18 cellular contexts compared by ENCODE assay signal in genomic region chr6:30747300-30747687, GRCh38. TPM values are rescaled to one million over a fixed set of nuclear protein-coding genes. Genes with fewer than 3 reads are reported as not detected.
DNase-seq lines count a peak whose midpoint lies in the region; ATAC-seq, FAIRE-seq and TF ChIP-seq lines count a peak whose summit lies in the region.
"Had no signal": no experiment of that assay in that cellular context is flagged by ENCODE, and none has a peak within 500 bp of the region (broad histone marks: within the 10 kb centered on the region; RNA-seq: fewer than 3 reads in every experiment).

No MANE protein-coding gene starts in this region.

- no peaks in the 10 kb centered on the region for H3K27me3 ChIP-seq in CD4-positive, alpha-beta memory T cell (ENCODE audit: insufficient read depth, low read length)
- no peaks in the 10 kb centered on the region for H3K27me3 ChIP-seq in PC-3 (ENCODE audit: low read length)
- H3K27me3 ChIP-seq in pancreas, result no peaks in the 10 kb centered on the region
- H3K27me3 ChIP-seq: brain microvascular endothelial cell, left lung, ovary had no signal

- no TSS peak for BruUV-seq in PC-3 (replicated peaks; lab: Mats Ljungman, UMichigan)

- WGBS in pancreas, 2 donors, result 73 to 91% methylated on average over 1 of the region's 1 CpG

- peaks cover 64% of the 10 kb centered on the region for H3K79me2 ChIP-seq in PC-3 (ENCODE audit: low read length)

- intact Hi-C loops in CD4-positive, alpha-beta memory T cell (cut with micrococcal nuclease), result no loop called here
- intact Hi-C loops in PC-3 (cut with micrococcal nuclease) (loop anchor here (5.0 kb wide), 1 partner anchor 330 kb away; no protein-coding TSS in a partner anchor), pancreas (cut with DNase I) (no loop called here)

- peaks cover 10% of the 10 kb centered on the region for H3K4me1 ChIP-seq in CD4-positive, alpha-beta memory T cell (ENCODE audit: insufficient read depth, low read length)
- H3K4me1 ChIP-seq in PC-3 (ENCODE audit: insufficient read depth, low read length) (peaks cover 73% of the 10 kb centered on the region), pancreas (peaks cover 43 to 57% (median 45%) of the 10 kb centered on the region in 3 donors)

- no peak for FAIRE-seq in pancreas (lab: Jason Lieb, UNC)
- FAIRE-seq: GM12878 had no signal

- peaks cover 9% of the 10 kb centered on the region for H4K20me1 ChIP-seq in PC-3 (ENCODE audit: low read length)

- H3K4me1 Mint-ChIP-seq in CD4-positive, alpha-beta memory T cell, result peaks cover 19 to 30% (median 23%) of the 10 kb centered on the region in 4 donors
- H3K4me1 Mint-ChIP-seq in endothelial cell (ENCODE audit: unreplicated experiment), result peaks cover 25% of the 10 kb centered on the region
- H3K4me1 Mint-ChIP-seq in activated CD4-positive, alpha-beta memory T cell treated with anti-CD3 and anti-CD28 coated beads, Interleukin-2, amount 10 ng/mL, durations not matched to agents 7 days and 5 days, result peaks cover 21% of the 10 kb centered on the region
- peaks cover 21 to 25% of the 10 kb centered on the region in 2 donors for H3K4me1 Mint-ChIP-seq in immature natural killer cell

- no peak for DNase-seq in CD4-positive, alpha-beta memory T cell
- DNase-seq in PC-3 (no peak), endothelial cell (ENCODE audit: low spot score) (no peak), pancreas (no peak), immature natural killer cell (no peak)
- DNase-seq in activated CD4-positive, alpha-beta memory T cell treated with anti-CD3 and anti-CD28 coated beads, Interleukin-2, amount 10 ng/mL, durations not matched to agents 7 days and 5 days, result no peak
- no peak for DNase-seq in activated naive CD4-positive, alpha-beta T cell treated with anti-CD3 and anti-CD28 coated beads, Interleukin-2, amount 50 U/mL, for 72 hours (ENCODE audit: low spot score in 2 of 2)
- DNase-seq: activated CD4-positive, CD25-positive, alpha-beta regulatory T cell; brain microvascular endothelial cell; DND-41; endodermal cell; head of caudate nucleus; left lung; ovary; stimulated activated naive B cell treated with anti-CD40 and anti-IgM and Interleukin-4, amounts not matched to agents 10 μg/mL and 1 μg/mL and 100 μg/mL, for 72 hours had no signal

- no peaks in the 10 kb centered on the region for H3K27me3 Mint-ChIP-seq in CD4-positive, alpha-beta memory T cell
- H3K27me3 Mint-ChIP-seq in endothelial cell (ENCODE audit: unreplicated experiment), result no peaks in the 10 kb centered on the region
- peaks cover 6% of the 10 kb centered on the region for H3K27me3 Mint-ChIP-seq in activated CD4-positive, alpha-beta memory T cell treated with anti-CD3 and anti-CD28 coated beads, Interleukin-2, amount 10 ng/mL, durations not matched to agents 7 days and 5 days
- peaks cover 0 to 13% (median 6%) of the 10 kb centered on the region in 3 donors for H3K27me3 Mint-ChIP-seq in immature natural killer cell (ENCODE audit: low read depth in 3 of 3)
- H3K27me3 Mint-ChIP-seq: B cell had no signal

- H3K36me3 Mint-ChIP-seq in CD4-positive, alpha-beta memory T cell, result peaks cover 0 to 7% of the 10 kb centered on the region in 2 donors
- no peaks in the 10 kb centered on the region for H3K36me3 Mint-ChIP-seq in endothelial cell (ENCODE audit: low read depth, unreplicated experiment)
- peaks cover 3% of the 10 kb centered on the region for H3K36me3 Mint-ChIP-seq in activated CD4-positive, alpha-beta memory T cell treated with anti-CD3 and anti-CD28 coated beads, Interleukin-2, amount 10 ng/mL, durations not matched to agents 7 days and 5 days (ENCODE audit: low read depth)
- H3K36me3 Mint-ChIP-seq in immature natural killer cell, result no peaks in the 10 kb centered on the region
- peaks cover 13 to 16% of the 10 kb centered on the region in 2 donors for H3K36me3 Mint-ChIP-seq in activated naive CD4-positive, alpha-beta T cell treated with anti-CD3 and anti-CD28 coated beads, Interleukin-2, amount 50 U/mL, for 72 hours

- H2AFZ ChIP-seq in PC-3 (ENCODE audit: low read length), result no peak overlapping the region

- H3K4me2 ChIP-seq in PC-3 (ENCODE audit: low read length), result peak overlapping the region; percentile 64

- H3K4me3 ChIP-seq in CD4-positive, alpha-beta memory T cell (ENCODE audit: low read length in 2 of 2), result no peak overlapping the region
- H3K4me3 ChIP-seq in PC-3 (ENCODE audit: low read length), result no peak overlapping the region; the same call in 1 of the 2 replicates
- no peak overlapping the region for H3K4me3 ChIP-seq in pancreas
- H3K4me3 ChIP-seq: GM12878, left lung, ovary had no signal

- H3K9ac ChIP-seq in PC-3 (ENCODE audit: low read length), result peak overlapping the region; percentile 98

- no peak for ATAC-seq in PC-3
- no peak for ATAC-seq in pancreas
- no peak for ATAC-seq in HG02870 (IDR thresholded peaks at IDR 0.05; ENCODE audit: unreplicated experiment)
- ATAC-seq in activated naive CD4-positive, alpha-beta T cell treated with anti-CD3 and anti-CD28 coated beads, Interleukin-2, amount 50 U/mL, for 72 hours, result no peak
- ATAC-seq: GM12878; stimulated activated naive B cell treated with anti-CD40 and anti-IgM and Interleukin-4, amounts not matched to agents 10 μg/mL and 1 μg/mL and 100 μg/mL, for 72 hours had no signal

- H3K27ac Mint-ChIP-seq in CD4-positive, alpha-beta memory T cell, result peak overlapping the region in 4 of 7 donors; percentile 3 to 65 (median 54)
- H3K27ac Mint-ChIP-seq in endothelial cell (ENCODE audit: unreplicated experiment) (peak overlapping the region; percentile 6), immature natural killer cell (no peak overlapping the region)
- no peak overlapping the region for H3K27ac Mint-ChIP-seq in activated CD4-positive, alpha-beta memory T cell treated with anti-CD3 and anti-CD28 coated beads, Interleukin-2, amount 10 ng/mL, durations not matched to agents 7 days and 5 days
- no peak overlapping the region for H3K27ac Mint-ChIP-seq in activated naive CD4-positive, alpha-beta T cell treated with anti-CD3 and anti-CD28 coated beads, Interleukin-2, amount 50 U/mL, for 72 hours
- H3K27ac Mint-ChIP-seq: B cell; endodermal cell; stimulated activated naive B cell treated with anti-CD40 and anti-IgM and Interleukin-4, amounts not matched to agents 10 μg/mL and 1 μg/mL and 100 μg/mL, for 72 hours had no signal

- peaks cover 25% of the 10 kb centered on the region for H3F3A ChIP-seq in PC-3 (ENCODE audit: low read length, unreplicated experiment)

- TF ChIP-seq CTCF in PC-3 (conservative IDR thresholded peaks at IDR 0.05; ENCODE audit: low read depth, low read length) (no peak), endothelial cell (IDR thresholded peaks at IDR 0.05; ENCODE audit: unreplicated experiment) (no peak), pancreas (IDR thresholded peaks at IDR 0.05) (no peak)

- H3K9me2 ChIP-seq in PC-3 (replicated peaks; ENCODE audit: low read length), result no peaks in the 10 kb centered on the region

- POLR2A ChIA-PET in CD4-positive, alpha-beta memory T cell (lab: Charles Lee; ENCODE audit: partially characterized antibody), result interaction anchor here (0.5 to 1.5 kb wide), 6 partner anchors 23 to 161 kb away, joined by 3 to 4 read pairs (median 3); partner anchors contain the start of gene GTF2H4
- POLR2A ChIA-PET in PC-3 (lab: Charles Lee; ENCODE audit: unreplicated experiment), result no interaction called here
- POLR2A ChIA-PET in activated CD4-positive, alpha-beta memory T cell treated with anti-CD3 and anti-CD28 coated beads, Interleukin-2, amount 10 ng/mL, durations not matched to agents 7 days and 5 days (lab: Charles Lee), result interaction anchor here (0.6 to 1.5 kb wide), 4 partner anchors 22 to 403 kb away, joined by 3 to 5 read pairs (median 3); no protein-coding TSS in a partner anchor

- CTCF ChIA-PET in CD4-positive, alpha-beta memory T cell (lab: Charles Lee; ENCODE audit: partially characterized antibody), result interaction anchor here (0.8 to 1.7 kb wide), 10 partner anchors 17 to 340 kb away, joined by 3 to 9 read pairs (median 4); partner anchors contain the start of gene VARS2
- CTCF ChIA-PET in PC-3 (lab: Charles Lee), result no interaction called here
- CTCF ChIA-PET in activated CD4-positive, alpha-beta memory T cell treated with anti-CD3 and anti-CD28 coated beads, Interleukin-2, amount 10 ng/mL, durations not matched to agents 7 days and 5 days (lab: Charles Lee), result interaction anchor here (0.6 to 1.5 kb wide), 3 partner anchors 14 to 47 kb away, joined by 3 to 5 read pairs (median 3); no protein-coding TSS in a partner anchor

- no peaks in the 10 kb centered on the region for H3K9me3 ChIP-seq in CD4-positive, alpha-beta memory T cell (ENCODE audit: control insufficient read depth in 1 of 2, low read length in 2 of 2)
- no peaks in the 10 kb centered on the region for H3K9me3 ChIP-seq in PC-3 (ENCODE audit: low read length)
- no peaks in the 10 kb centered on the region for H3K9me3 ChIP-seq in pancreas
- H3K9me3 ChIP-seq: left lung, ovary had no signal

- no peak overlapping the region for H3K27ac ChIP-seq in CD4-positive, alpha-beta memory T cell (ENCODE audit: low read depth, low read length)
- peak overlapping the region; percentile 98 for H3K27ac ChIP-seq in PC-3 (ENCODE audit: low read length)
- peak overlapping the region; percentile 82 to 96 (median 89) for H3K27ac ChIP-seq in pancreas
- H3K27ac ChIP-seq: ovary had no signal

- H3K9me3 Mint-ChIP-seq in CD4-positive, alpha-beta memory T cell, result no peaks in the 10 kb centered on the region
- H3K9me3 Mint-ChIP-seq in endothelial cell (ENCODE audit: unreplicated experiment), result no peaks in the 10 kb centered on the region
- no peaks in the 10 kb centered on the region for H3K9me3 Mint-ChIP-seq in activated CD4-positive, alpha-beta memory T cell treated with anti-CD3 and anti-CD28 coated beads, Interleukin-2, amount 10 ng/mL, durations not matched to agents 7 days and 5 days
- H3K9me3 Mint-ChIP-seq in immature natural killer cell, result peaks cover 0 to 1% (median 0%) of the 10 kb centered on the region in 6 donors
- no peaks in the 10 kb centered on the region for H3K9me3 Mint-ChIP-seq in activated naive CD4-positive, alpha-beta T cell treated with anti-CD3 and anti-CD28 coated beads, Interleukin-2, amount 50 U/mL, for 72 hours
- H3K9me3 Mint-ChIP-seq: endodermal cell; stimulated activated naive B cell treated with anti-CD40 and anti-IgM and Interleukin-4, amounts not matched to agents 10 μg/mL and 1 μg/mL and 100 μg/mL, for 72 hours had no signal

- H3K36me3 ChIP-seq in CD4-positive, alpha-beta memory T cell (ENCODE audit: insufficient read depth, low read length), result no peaks in the 10 kb centered on the region
- H3K36me3 ChIP-seq in PC-3 (ENCODE audit: low read depth, low read length) (peaks cover 13% of the 10 kb centered on the region), pancreas (no peaks in the 10 kb centered on the region)
- H3K36me3 ChIP-seq: left lung, ovary had no signal

- peak overlapping the region in 1 of 8 donors; percentile 16 for H3K4me3 Mint-ChIP-seq in CD4-positive, alpha-beta memory T cell
- H3K4me3 Mint-ChIP-seq in endothelial cell (ENCODE audit: unreplicated experiment) (peak overlapping the region; percentile 1), immature natural killer cell (no peak overlapping the region)
- H3K4me3 Mint-ChIP-seq in activated CD4-positive, alpha-beta memory T cell treated with anti-CD3 and anti-CD28 coated beads, Interleukin-2, amount 10 ng/mL, durations not matched to agents 7 days and 5 days, result no peak overlapping the region
- H3K4me3 Mint-ChIP-seq: B cell; endodermal cell; stimulated activated naive B cell treated with anti-CD40 and anti-IgM and Interleukin-4, amounts not matched to agents 10 μg/mL and 1 μg/mL and 100 μg/mL, for 72 hours had no signal

RNA-seq across cellular contexts. Expression of gene IER3, which starts 2.9 kb away (rescaled TPM):
- 10 to 100 TPM; 11.3 to 11.4 TPM for total RNA-seq in CD4-positive, alpha-beta memory T cell
- under 1 TPM; 0.77 to 0.83 TPM for polyA plus RNA-seq in CD4-positive, alpha-beta memory T cell
- 1,173 and 1,198 TPM in 2 replicates for total RNA-seq in PC-3 (2014; rRNA removed)
- 4.8 TPM for total RNA-seq in endothelial cell (ENCODE audit: unreplicated experiment)
- 10 to 100 TPM; 23.0 to 87.5 (median 41.3) TPM for total RNA-seq in pancreas
- polyA plus RNA-seq in pancreas, result 100 to 1,000 TPM in 1 of 2 donors, 10 to 100 TPM in 1; 99.4 to 174 TPM
- total RNA-seq in activated CD4-positive, alpha-beta memory T cell treated with anti-CD3 and anti-CD28 coated beads, Interleukin-2, amount 10 ng/mL, durations not matched to agents 7 days and 5 days, result 10 to 100 TPM; 11.2 to 13.1 TPM
- 1 to 10 TPM; 1.0 to 2.7 (median 1.6) TPM for polyA plus RNA-seq in immature natural killer cell
- 100 to 1,000 TPM in 1 of 2 donors, 10 to 100 TPM in 1; 70.0 to 279 TPM for total RNA-seq in activated naive CD4-positive, alpha-beta T cell treated with anti-CD3 and anti-CD28 coated beads, Interleukin-2, amount 50 U/mL, for 72 hours

RNA-seq across cellular contexts. Expression of gene FLOT1, which starts 4.8 kb away (rescaled TPM):
- total RNA-seq in CD4-positive, alpha-beta memory T cell, result 10 to 100 TPM; 75.3 to 78.5 TPM
- polyA plus RNA-seq in CD4-positive, alpha-beta memory T cell, result 10 to 100 TPM; 74.6 to 82.1 TPM
- 305 and 401 TPM in 2 replicates for total RNA-seq in PC-3 (2014; rRNA removed)
- 136 TPM for total RNA-seq in endothelial cell (ENCODE audit: unreplicated experiment)
- 10 to 100 TPM; 45.7 to 92.2 (median 51.3) TPM for total RNA-seq in pancreas
- 100 to 1,000 TPM; 123 to 151 TPM for polyA plus RNA-seq in pancreas
- total RNA-seq in activated CD4-positive, alpha-beta memory T cell treated with anti-CD3 and anti-CD28 coated beads, Interleukin-2, amount 10 ng/mL, durations not matched to agents 7 days and 5 days, result 100 to 1,000 TPM; 125 to 131 TPM
- polyA plus RNA-seq in immature natural killer cell, result 100 to 1,000 TPM; 148 to 214 (median 174) TPM
- 100 to 1,000 TPM; 194 to 219 TPM for total RNA-seq in activated naive CD4-positive, alpha-beta T cell treated with anti-CD3 and anti-CD28 coated beads, Interleukin-2, amount 50 U/mL, for 72 hours

RNA-seq across cellular contexts. Expression of gene TUBB, which starts 27.1 kb away (rescaled TPM):
- 100 to 1,000 TPM; 285 to 300 TPM for total RNA-seq in CD4-positive, alpha-beta memory T cell
- 100 to 1,000 TPM in 1 of 2 donors, 10 to 100 TPM in 1; 74.8 to 142 TPM for polyA plus RNA-seq in CD4-positive, alpha-beta memory T cell
- total RNA-seq in PC-3 (2014; rRNA removed) (1,245 and 1,398 TPM in 2 replicates), endothelial cell (ENCODE audit: unreplicated experiment) (1,094 TPM), pancreas (100 to 1,000 TPM in 4 of 6 donors, 10 to 100 TPM in 2; 66.1 to 171 (median 116) TPM)
- polyA plus RNA-seq in pancreas (100 to 1,000 TPM in 1 of 2 donors, 10 to 100 TPM in 1; 67.9 to 111 TPM), immature natural killer cell (100 to 1,000 TPM in 1 of 3 donors, 10 to 100 TPM in 2; 80.8 to 215 (median 84.0) TPM)
- total RNA-seq in activated CD4-positive, alpha-beta memory T cell treated with anti-CD3 and anti-CD28 coated beads, Interleukin-2, amount 10 ng/mL, durations not matched to agents 7 days and 5 days, result 1,000 to 10,000 TPM; 1,162 to 1,172 TPM
- 1,000 to 10,000 TPM; 1,507 to 1,783 TPM for total RNA-seq in activated naive CD4-positive, alpha-beta T cell treated with anti-CD3 and anti-CD28 coated beads, Interleukin-2, amount 50 U/mL, for 72 hours

RNA-seq across cellular contexts. Expression of gene MDC1, which starts 30.2 kb away (rescaled TPM):
- total RNA-seq in CD4-positive, alpha-beta memory T cell, result 10 to 100 TPM; 60.7 to 73.5 TPM
- polyA plus RNA-seq in CD4-positive, alpha-beta memory T cell, result 1 to 10 TPM in 1 of 2 donors, not detected in 1; 9.8 TPM
- total RNA-seq in PC-3 (2014; rRNA removed), result 19.6 and 24.9 TPM in 2 replicates
- 51.7 TPM for total RNA-seq in endothelial cell (ENCODE audit: unreplicated experiment)
- total RNA-seq in pancreas, result 10 to 100 TPM; 12.3 to 18.7 (median 13.5) TPM
- polyA plus RNA-seq in pancreas, result 10 to 100 TPM; 18.9 to 28.0 TPM
- 10 to 100 TPM; 49.7 to 54.6 TPM for total RNA-seq in activated CD4-positive, alpha-beta memory T cell treated with anti-CD3 and anti-CD28 coated beads, Interleukin-2, amount 10 ng/mL, durations not matched to agents 7 days and 5 days
- 10 to 100 TPM in 1 of 3 donors, 1 to 10 TPM in 1, not detected in 1; 3.0 to 16.5 TPM for polyA plus RNA-seq in immature natural killer cell
- 100 to 1,000 TPM in 1 of 2 donors, 10 to 100 TPM in 1; 84.2 to 127 TPM for total RNA-seq in activated naive CD4-positive, alpha-beta T cell treated with anti-CD3 and anti-CD28 coated beads, Interleukin-2, amount 50 U/mL, for 72 hours

RNA-seq across cellular contexts. Expression of gene NRM, which starts 56.5 kb away (rescaled TPM):
- total RNA-seq in CD4-positive, alpha-beta memory T cell, result 1 to 10 TPM; 6.4 to 6.6 TPM
- polyA plus RNA-seq in CD4-positive, alpha-beta memory T cell, result 10 to 100 TPM in 1 of 2 donors, 1 to 10 TPM in 1; 9.1 to 15.8 TPM
- total RNA-seq in PC-3 (2014; rRNA removed), result 8.5 and 14.8 TPM in 2 replicates
- total RNA-seq in endothelial cell (ENCODE audit: unreplicated experiment), result 26.0 TPM
- total RNA-seq in pancreas, result 1 to 10 TPM; 3.3 to 7.9 (median 4.6) TPM
- polyA plus RNA-seq in pancreas, result 10 to 100 TPM; 18.2 to 23.6 TPM
- total RNA-seq in activated CD4-positive, alpha-beta memory T cell treated with anti-CD3 and anti-CD28 coated beads, Interleukin-2, amount 10 ng/mL, durations not matched to agents 7 days and 5 days, result 10 to 100 TPM; 40.5 to 41.1 TPM
- 10 to 100 TPM in 1 of 3 donors, 1 to 10 TPM in 2; 6.7 to 20.1 (median 8.4) TPM for polyA plus RNA-seq in immature natural killer cell
- total RNA-seq in activated naive CD4-positive, alpha-beta T cell treated with anti-CD3 and anti-CD28 coated beads, Interleukin-2, amount 50 U/mL, for 72 hours, result 10 to 100 TPM; 35.7 to 53.5 TPM

Comparison
In these comparisons a context has a peak if more than half of its experiments do, and no peak if none do; other contexts are left out.
1. H3K27ac Mint-ChIP-seq: peak in CD4-positive, alpha-beta memory T cell (4 of 7) and endothelial cell (single experiment); none in activated CD4-positive, alpha-beta memory T cell treated with anti-CD3 and anti-CD28 coated beads, Interleukin-2, amount 10 ng/mL, durations not matched to agents 7 days and 5 days (single experiment), immature natural killer cell (0 of 6) and activated naive CD4-positive, alpha-beta T cell treated with anti-CD3 and anti-CD28 coated beads, Interleukin-2, amount 50 U/mL, for 72 hours (0 of 2).